In genomic region chr5:140664353-140665119, GRCh38 we compare ENCODE assay signal across 8 cellular contexts. TPM values are rescaled to one million over a fixed set of nuclear protein-coding genes. Genes with fewer than 3 reads are reported as not detected.
DNase-seq lines count a peak whose midpoint lies in the region; ATAC-seq and TF ChIP-seq lines count a peak whose summit lies in the region.

TSS of gene WDR55 (plus strand) at chr5:140664904. CDS start at chr5:140664913, 9 bp downstream.

- no peak for TF ChIP-seq CTCF in PC-9 (conservative IDR thresholded peaks at IDR 0.05)

- H3K9ac ChIP-seq in mucosa of rectum (ENCODE audit: low read depth in 1 of 2, low read length in 2 of 2): peak within 1 kb of the TSS; percentile 82 to 99

- no peaks in the 10 kb centered on the region for H3K9me3 Mint-ChIP-seq in IgD-negative memory B cell
- H3K9me3 Mint-ChIP-seq in activated T-cell treated with anti-CD3 and anti-CD28 coated beads, Interleukin-2, amount 50 U/mL, for 24 hours: no peaks in the 10 kb centered on the region

- H3K36me3 Mint-ChIP-seq in IgD-negative memory B cell: peaks cover 9% of the 10 kb centered on the region
- H3K36me3 Mint-ChIP-seq in activated T-cell treated with anti-CD3 and anti-CD28 coated beads, Interleukin-2, amount 50 U/mL, for 24 hours (ENCODE audit: low read depth): peaks cover 89% of the 10 kb centered on the region

- H3K4me1 ChIP-seq in PC-9 (replicated peaks; ENCODE audit: insufficient read depth) (peaks cover 13% of the 10 kb centered on the region), mucosa of rectum (ENCODE audit: control insufficient read depth in 2 of 2, insufficient read depth in 2 of 2, low read length in 2 of 2) (peaks cover 5 to 6% of the 10 kb centered on the region in 2 donors)

- no peaks in the 10 kb centered on the region; the same call in 1 of the 2 replicates for H4K20me1 ChIP-seq in PC-9 (ENCODE audit: insufficient read depth)

- H3K4me3 ChIP-seq in PC-9 (peak within 1 kb of the TSS; percentile 87), mucosa of rectum (ENCODE audit: low read length in 2 of 2) (peak within 1 kb of the TSS; percentile 91 to 99)

- peak within 1 kb of the TSS; percentile 92 for H2AFZ ChIP-seq in PC-9

- BruUV-seq in PC-9 (replicated peaks; lab: Mats Ljungman, UMichigan): TSS peak; percentile 83

- H3K9me3 ChIP-seq in PC-9 (ENCODE audit: insufficient read depth, low read depth): no peaks in the 10 kb centered on the region
- no peaks in the 10 kb centered on the region for H3K9me3 ChIP-seq in mucosa of rectum (ENCODE audit: control insufficient read depth in 2 of 2, low read length in 2 of 2)

- peaks cover 21% of the 10 kb centered on the region for H3F3A ChIP-seq in PC-9 (ENCODE audit: insufficient read depth, low read depth)

- peak; percentile 94 for TF ChIP-seq POLR2A in erythroblast (IDR thresholded peaks at IDR 0.05; ENCODE audit: low read length)

- H3K36me3 ChIP-seq in PC-9 (ENCODE audit: low read depth) (peaks cover 21% of the 10 kb centered on the region; the same call in 1 of the 2 replicates), mucosa of rectum (ENCODE audit: control insufficient read depth in 2 of 2, insufficient read depth in 2 of 2, low read length in 2 of 2) (peaks cover 42 to 53% of the 10 kb centered on the region in 2 donors)

- DNase-seq in DMS114 treated with DMSO at 0.1 percent for 48 hours (lab: John Stamatoyannopoulos, UW; ENCODE audit: unreplicated experiment) (peak; percentile 93), PC-9 (peak; percentile 91 to 95), erythroblast (lab: John Stamatoyannopoulos, UW) (peak; percentile 95)
- peak; percentile 96 for DNase-seq in activated T-cell treated with anti-CD3 and anti-CD28 coated beads, Interleukin-2, amount 50 U/mL, for 24 hours
- DNase-seq in stimulated activated CD8-positive, alpha-beta memory T cell treated with anti-CD3 and anti-CD28 coated beads, Interleukin-4, amount 100 ng/mL, for 48 hours: peak; percentile 97

- H3K27me3 ChIP-seq in PC-9 (ENCODE audit: insufficient read depth, low read depth): no peaks in the 10 kb centered on the region
- no peaks in the 10 kb centered on the region for H3K27me3 ChIP-seq in mucosa of rectum (ENCODE audit: control insufficient read depth in 2 of 2, insufficient read depth in 2 of 2, low read length in 2 of 2)

- POLR2A ChIA-PET in PC-9 (lab: Charles Lee; ENCODE audit: unreplicated experiment): interaction anchor here (0.6 to 1.1 kb wide), 5 partner anchors 17 to 124 kb away, joined by 3 to 6 read pairs (median 5); partner anchors contain the start of gene IK

- H3K79me2 ChIP-seq in PC-9 (ENCODE audit: low read depth): peaks cover 32% of the 10 kb centered on the region

- intact Hi-C loops in PC-9 (cut with micrococcal nuclease; ENCODE audit: unreplicated experiment): loop anchor here (2.0 kb wide), 1 partner anchor 54 kb away; no protein-coding TSS in a partner anchor

- H3K27me3 Mint-ChIP-seq in IgD-negative memory B cell: peaks cover 2% of the 10 kb centered on the region
- no peaks in the 10 kb centered on the region for H3K27me3 Mint-ChIP-seq in activated T-cell treated with anti-CD3 and anti-CD28 coated beads, Interleukin-2, amount 50 U/mL, for 24 hours

- peak within 1 kb of the TSS; percentile 97 to 100 (median 99) for H3K4me3 Mint-ChIP-seq in IgD-negative memory B cell
- H3K4me3 Mint-ChIP-seq in activated T-cell treated with anti-CD3 and anti-CD28 coated beads, Interleukin-2, amount 50 U/mL, for 24 hours: peak within 1 kb of the TSS; percentile 99

- peak within 1 kb of the TSS; percentile 92 to 98 (median 97) for H3K27ac Mint-ChIP-seq in IgD-negative memory B cell
- peak within 1 kb of the TSS; percentile 99 for H3K27ac Mint-ChIP-seq in activated T-cell treated with anti-CD3 and anti-CD28 coated beads, Interleukin-2, amount 50 U/mL, for 24 hours

- no peaks in the 10 kb centered on the region for H3K9me2 ChIP-seq in PC-9 (ENCODE audit: insufficient read depth)

- CTCF ChIA-PET in PC-9 (lab: Charles Lee): interaction anchor here (0.7 kb wide), 1 partner anchor 17 kb away, joined by 4 read pairs; the partner anchor contains the start of genes IK and NDUFA2

- H3K4me1 Mint-ChIP-seq in IgD-negative memory B cell: peaks cover 21 to 28% (median 25%) of the 10 kb centered on the region in 3 donors
- H3K4me1 Mint-ChIP-seq in activated T-cell treated with anti-CD3 and anti-CD28 coated beads, Interleukin-2, amount 50 U/mL, for 24 hours (ENCODE audit: low read depth): peaks cover 38% of the 10 kb centered on the region

- H3K27ac ChIP-seq in PC-9 (peak within 1 kb of the TSS; percentile 69), mucosa of rectum (ENCODE audit: low read depth in 2 of 2, low read length in 2 of 2) (peak within 1 kb of the TSS; percentile 97 to 98)

- H3K4me2 ChIP-seq in PC-9: peak within 1 kb of the TSS; percentile 95

- ATAC-seq in GM21529 (IDR thresholded peaks at IDR 0.05; ENCODE audit: unreplicated experiment): peak; percentile 97

RNA-seq across cellular contexts. Expression of gene WDR55, which starts in this region (rescaled TPM):
- 13.5 TPM for polyA plus RNA-seq in IgD-negative memory B cell
- 37.9 and 39.2 TPM in 2 replicates for total RNA-seq in PC-9 (2021)

Comparison
In these comparisons a context has a peak if more than half of its experiments do, and no peak if none do; other contexts are left out.
1. Peak in every context shown above with its lines: DNase-seq, ATAC-seq, H3K4me3 ChIP-seq and H3K27ac ChIP-seq.